33 cellular contexts compared by ENCODE assay signal in genomic region chr14:58068306-58068705, GRCh38.
DNase-seq lines count a peak whose midpoint lies in the region; FAIRE-seq and TF ChIP-seq lines count a peak whose summit lies in the region.
"Had no signal": no experiment of that assay in that cellular context is flagged by ENCODE, and none has a peak within 500 bp of the region (broad histone marks: within the 10 kb centered on the region; RNA-seq: fewer than 3 reads in every experiment).

No MANE protein-coding gene starts in this region.

- H3K79me2 ChIP-seq in neural cell (replicated peaks; ENCODE audit: insufficient read depth, low read length), result no peaks in the 10 kb centered on the region

- CTCF ChIA-PET in GM10248 (lab: Yijun Ruan, JAX), result no interaction called here

- POLR2A ChIA-PET in GM10248 (lab: Yijun Ruan, JAX), result no interaction called here

- TF ChIP-seq EP300 in neural cell (conservative IDR thresholded peaks at IDR 0.05; ENCODE audit: poor library complexity, severe bottlenecking), result peak; percentile 89

- no peaks in the 10 kb centered on the region for H4K20me1 ChIP-seq in neural cell (ENCODE audit: insufficient read depth)
- H4K20me1 ChIP-seq: BLaER1; BLaER1 treated with 17β-estradiol and CSF1 and Interleukin-3, amounts not matched to agents 10 nM and 100 nM had no signal

- no peak overlapping the region for H3K4me3 ChIP-seq in neural cell (ENCODE audit: low read length)
- H3K4me3 ChIP-seq: A549; BLaER1; BLaER1 treated with 17β-estradiol and CSF1 and Interleukin-3, amounts not matched to agents 10 nM and 100 nM had no signal

- H3F3A ChIP-seq in neural cell (ENCODE audit: insufficient read depth, low read length, poor library complexity, severe bottlenecking), result no peaks in the 10 kb centered on the region

- no peaks in the 10 kb centered on the region for H3K27me3 ChIP-seq in neural cell (ENCODE audit: insufficient read depth, low read depth, low read length)
- H3K27me3 ChIP-seq: BLaER1; BLaER1 treated with 17β-estradiol and CSF1 and Interleukin-3, amounts not matched to agents 10 nM and 100 nM had no signal

- no peaks in the 10 kb centered on the region for H3K9me2 ChIP-seq in neural cell (ENCODE audit: insufficient read depth, low read length)

- no peaks in the 10 kb centered on the region for H3K9me3 ChIP-seq in neural cell (ENCODE audit: low read length)
- H3K9me3 ChIP-seq: A549; BE2C; BLaER1; BLaER1 treated with 17β-estradiol and CSF1 and Interleukin-3, amounts not matched to agents 10 nM and 100 nM; Caco-2 had no signal

- no peak overlapping the region for H3K4me2 ChIP-seq in neural cell (ENCODE audit: low read length)
- H3K4me2 ChIP-seq: A549; BLaER1; BLaER1 treated with 17β-estradiol and CSF1 and Interleukin-3, amounts not matched to agents 10 nM and 100 nM had no signal

- no peak for TF ChIP-seq RAD21 in neural cell (conservative IDR thresholded peaks at IDR 0.05)

- H3K9ac ChIP-seq in neural cell (ENCODE audit: low read length), result no peak overlapping the region
- H3K9ac ChIP-seq: BLaER1; BLaER1 treated with 17β-estradiol and CSF1 and Interleukin-3, amounts not matched to agents 10 nM and 100 nM had no signal

- H3K27ac ChIP-seq in neural cell (ENCODE audit: low read length), result peak overlapping the region; percentile 40
- H3K27ac ChIP-seq: 22Rv1; A549; BLaER1; BLaER1 treated with 17β-estradiol and CSF1 and Interleukin-3, amounts not matched to agents 10 nM and 100 nM; C4-2B had no signal

- TF ChIP-seq CTCF in neural cell (IDR thresholded peaks at IDR 0.05; ENCODE audit: poor library complexity, severe bottlenecking), result no peak
- TF ChIP-seq CTCF in GM10248 (IDR thresholded peaks at IDR 0.05; ENCODE audit: control extremely low read depth, extremely low read depth, low read depth, missing control alignments), result no peak

- DNase-seq in HTR-8/SVneo (ENCODE audit: insufficient read length, low spot score), result no peak
- no peak for DNase-seq in urothelium cell line (ENCODE audit: low spot score)
- DNase-seq in NCI-H226, result no peak
- no peak for DNase-seq in KG1 (lab: John Stamatoyannopoulos, UW)
- DNase-seq in GM10248 (ENCODE audit: extremely low spot score), result no peak
- DNase-seq: 8988T; ACHN; AML-193; BE2C; C1 segment of cervical spinal cord; Caco-2; Calu3; CD4-positive, alpha-beta memory T cell; CD4-positive, alpha-beta T cell; CD4-positive, CD25-positive, alpha-beta regulatory T cell; CD8-positive, alpha-beta memory T cell; CD8-positive, alpha-beta T cell; COR-L47; DMS 273 treated with DMSO at 0.1 percent for 48 hours; DMS153; DMS53; DMS79; DMS79 treated with DMSO at 0.1 percent for 48 hours; DND-41; EL had no signal

- FAIRE-seq in HTR-8/SVneo (lab: Jason Lieb, UNC), result peak; percentile 97
- peak; percentile 93 for FAIRE-seq in urothelium cell line (lab: Jason Lieb, UNC)
- FAIRE-seq: A204.1, A549, D721Med had no signal

- H2AFZ ChIP-seq in neural cell (ENCODE audit: low read depth, low read length), result no peak overlapping the region

- no peaks in the 10 kb centered on the region for H3K36me3 ChIP-seq in neural cell (ENCODE audit: insufficient read depth, low read length)
- H3K36me3 ChIP-seq: BE2C; BLaER1; BLaER1 treated with 17β-estradiol and CSF1 and Interleukin-3, amounts not matched to agents 10 nM and 100 nM had no signal

TF ChIP-seq in neural cell, 6 proteins besides CTCF, POLR2A, EP300 and RAD21:
- TF ChIP-seq MXI1 (conservative IDR thresholded peaks at IDR 0.05; ENCODE audit: poor library complexity, severe bottlenecking) (no peak), POLR2AphosphoS5 (IDR thresholded peaks at IDR 0.05) (peak; percentile 83), EZH2 (IDR thresholded peaks at IDR 0.05; ENCODE audit: borderline replicate concordance, insufficient read depth, low read length, poor library complexity, severe bottlenecking) (no peak), REST (IDR thresholded peaks at IDR 0.05; ENCODE audit: borderline replicate concordance) (peak; percentile 69), SMC3 (conservative IDR thresholded peaks at IDR 0.05; ENCODE audit: poor library complexity) (no peak)
